8 cellular contexts compared by ENCODE assay signal in the genomic region with DNA sequence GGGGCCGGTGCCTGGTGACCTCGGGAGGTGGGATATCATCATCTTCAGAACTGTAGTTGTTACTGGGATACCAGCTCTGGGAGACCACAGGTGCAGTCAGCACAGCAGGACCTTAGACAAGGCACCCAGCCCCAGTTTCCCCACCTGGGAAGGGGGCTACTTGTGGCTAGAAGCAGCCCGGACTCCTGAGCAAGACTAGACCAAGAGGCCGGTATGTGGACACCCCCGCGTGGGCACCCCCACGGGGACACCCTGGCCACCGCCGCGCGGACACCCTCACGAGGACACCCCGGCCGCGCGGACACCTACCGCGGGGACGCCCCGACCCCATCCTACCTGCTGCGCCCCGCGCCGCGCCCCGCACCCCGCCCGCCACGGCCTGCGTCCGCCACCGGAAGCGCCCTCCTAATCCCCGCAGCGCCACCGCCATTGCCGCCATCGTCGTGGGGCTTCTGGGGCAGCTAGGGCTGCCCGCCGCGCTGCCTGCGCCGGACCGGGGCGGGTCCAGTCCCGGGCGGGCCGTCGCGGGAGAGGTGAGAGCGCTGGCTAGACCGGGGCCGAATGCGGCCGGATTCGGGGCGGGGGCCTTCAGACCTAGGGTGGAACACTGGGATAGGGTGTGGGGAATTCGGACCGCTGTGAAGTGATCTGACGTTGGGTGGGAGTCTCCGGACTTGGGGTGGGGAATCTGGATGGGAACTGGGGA. TPM values are rescaled to one million over a fixed set of nuclear protein-coding genes. Genes with fewer than 3 reads are reported as not detected.
DNase-seq lines count a peak whose midpoint lies in the region; ATAC-seq and TF ChIP-seq lines count a peak whose summit lies in the region.

TSS of gene COMT (plus strand) at position 408 of the 706 bp plus-strand sequence. CDS start 20,755 bp downstream, outside the sequence.
TSS of gene TXNRD2 (minus strand) at position 454 of the 706 bp plus-strand sequence. CDS start at position 439, 15 bp downstream.

- POLR2A ChIA-PET in CD4-positive, alpha-beta T cell (lab: Charles Lee), result interaction anchor here (0.9 to 1.8 kb wide), 7 partner anchors 27 to 494 kb away, joined by 3 to 7 read pairs (median 4); partner anchors contain the start of genes C22orf39 and TANGO2

- peaks cover 55% of the 10 kb centered on the region for H3K4me1 ChIP-seq in mononuclear cell (ENCODE audit: insufficient read depth, low read length)

- peak; percentile 56 to 76 (median 67) for DNase-seq in CD4-positive, alpha-beta T cell
- DNase-seq in NCI-H526 treated with DMSO at 0.1 percent for 48 hours (lab: John Stamatoyannopoulos, UW), result peak; percentile 5
- peak; percentile 24 for DNase-seq in activated CD8-positive, alpha-beta memory T cell treated with anti-CD3 and anti-CD28 coated beads, Interleukin-2, amount 50 U/mL, for 24 hours (ENCODE audit: extremely low read depth)
- peak; percentile 77 for DNase-seq in endothelial cell (ENCODE audit: low spot score)
- peak; percentile 35 to 42 for DNase-seq in stimulated activated CD8-positive, alpha-beta memory T cell treated with anti-CD3 and anti-CD28 coated beads, Interleukin-4, amount 100 ng/mL, for 1 hour (ENCODE audit: low read depth in 2 of 2, low spot score in 1 of 2)
- DNase-seq in cerebellar nuclear complex (lab: John Stamatoyannopoulos, UW), result no peak

- peaks cover 4% of the 10 kb centered on the region for H3K9me3 Mint-ChIP-seq in CD4-positive, alpha-beta T cell
- peaks cover 3% of the 10 kb centered on the region for H3K9me3 Mint-ChIP-seq in endothelial cell (ENCODE audit: unreplicated experiment)

- CTCF ChIA-PET in CD4-positive, alpha-beta T cell (lab: Charles Lee), result interaction anchor here (0.6 to 1.0 kb wide), 2 partner anchors 12 to 31 kb away, joined by 3 to 4 read pairs; no protein-coding TSS in a partner anchor

- peak within 1 kb of the TSS; percentile 97 for H3K4me3 Mint-ChIP-seq in CD4-positive, alpha-beta T cell
- H3K4me3 Mint-ChIP-seq in endothelial cell (ENCODE audit: unreplicated experiment), result peak within 1 kb of the TSS; percentile 97

- H3K27me3 ChIP-seq in CD4-positive, alpha-beta T cell (ENCODE audit: control insufficient read depth, insufficient read depth, low read length), result no peaks in the 10 kb centered on the region
- no peaks in the 10 kb centered on the region for H3K27me3 ChIP-seq in mononuclear cell (ENCODE audit: insufficient read depth, low read length)

- TF ChIP-seq CTCF in CD4-positive, alpha-beta T cell (IDR thresholded peaks at IDR 0.05), result no peak
- TF ChIP-seq CTCF in endothelial cell (IDR thresholded peaks at IDR 0.05; ENCODE audit: unreplicated experiment), result no peak

- peak within 1 kb of the TSS; percentile 92 for H3K27ac Mint-ChIP-seq in CD4-positive, alpha-beta T cell
- peak within 1 kb of the TSS; percentile 86 for H3K27ac Mint-ChIP-seq in endothelial cell (ENCODE audit: unreplicated experiment)

- ATAC-seq in CD4-positive, alpha-beta T cell (ENCODE audit: poor library complexity), result peak; percentile 84
- peak; percentile 69 for ATAC-seq in GM21529 (IDR thresholded peaks at IDR 0.05; ENCODE audit: unreplicated experiment)

- H3K27me3 Mint-ChIP-seq in CD4-positive, alpha-beta T cell, result no peaks in the 10 kb centered on the region
- H3K27me3 Mint-ChIP-seq in endothelial cell (ENCODE audit: unreplicated experiment), result peaks cover 7% of the 10 kb centered on the region

- H3K4me3 ChIP-seq in mononuclear cell (ENCODE audit: low read length), result peak within 1 kb of the TSS; percentile 56

- intact Hi-C loops in CD4-positive, alpha-beta T cell (cut with DNase I, micrococcal nuclease), result loop anchor here in 1 of 2 experiments (2.0 kb wide), 1 partner anchor 47 kb away; no protein-coding TSS in a partner anchor

- peaks cover 42% of the 10 kb centered on the region for H3K4me1 Mint-ChIP-seq in CD4-positive, alpha-beta T cell (ENCODE audit: low read depth)
- peaks cover 28% of the 10 kb centered on the region for H3K4me1 Mint-ChIP-seq in endothelial cell (ENCODE audit: unreplicated experiment)

- H3K9me3 ChIP-seq in CD4-positive, alpha-beta T cell (ENCODE audit: control insufficient read depth, low read length), result no peaks in the 10 kb centered on the region
- H3K9me3 ChIP-seq in mononuclear cell (ENCODE audit: low read depth, low read length), result no peaks in the 10 kb centered on the region

- H3K27ac ChIP-seq in CD4-positive, alpha-beta T cell (ENCODE audit: low read depth, low read length), result peak within 1 kb of the TSS; percentile 62

- peaks cover 29% of the 10 kb centered on the region for H3K36me3 Mint-ChIP-seq in CD4-positive, alpha-beta T cell (ENCODE audit: low read depth)
- H3K36me3 Mint-ChIP-seq in endothelial cell (ENCODE audit: low read depth, unreplicated experiment), result peaks cover 22% of the 10 kb centered on the region

RNA-seq across cellular contexts. Expression of gene COMT, which starts in this region (rescaled TPM):
- total RNA-seq in CD4-positive, alpha-beta T cell, result 10 to 100 TPM; 11.3 to 11.4 TPM
- 49.0 TPM for total RNA-seq in endothelial cell (ENCODE audit: unreplicated experiment)
- total RNA-seq in mononuclear cell, result 50.4 TPM

RNA-seq across cellular contexts. Expression of gene TXNRD2, which starts in this region (rescaled TPM):
- 10 to 100 TPM; 18.6 to 19.5 TPM for total RNA-seq in CD4-positive, alpha-beta T cell
- 23.0 TPM for total RNA-seq in endothelial cell (ENCODE audit: unreplicated experiment)
- 11.3 TPM for total RNA-seq in mononuclear cell

Comparison
In these comparisons a context has a peak if more than half of its experiments do, and no peak if none do; other contexts are left out.
1. DNase-seq: peak in CD4-positive, alpha-beta T cell (10 of 10), NCI-H526 treated with DMSO at 0.1 percent for 48 hours (single experiment), activated CD8-positive, alpha-beta memory T cell treated with anti-CD3 and anti-CD28 coated beads, Interleukin-2, amount 50 U/mL, for 24 hours (single experiment), endothelial cell (single experiment) and stimulated activated CD8-positive, alpha-beta memory T cell treated with anti-CD3 and anti-CD28 coated beads, Interleukin-4, amount 100 ng/mL, for 1 hour (2 of 2); none in cerebellar nuclear complex (0 of 2).